Comparison of ENCODE assay signal across 8 cellular contexts in genomic region chr19:52897149-52897935, GRCh38. TPM values are rescaled to one million over a fixed set of nuclear protein-coding genes. Genes with fewer than 3 reads are reported as not detected.
DNase-seq lines count a peak whose midpoint lies in the region; ATAC-seq and TF ChIP-seq lines count a peak whose summit lies in the region.

Gene ZNF320 (minus strand): TSS chr19:52897635. CDS start chr19:52890255, 7,380 bp downstream.

- H3K36me3 ChIP-seq in breast epithelium (no peaks in the 10 kb centered on the region), spleen (peaks cover 0 to 32% (median 0%) of the 10 kb centered on the region in 6 donors)

- 1 to 3% (median 2%) methylated on average over 45 to 56 of the region's 56 CpGs for WGBS in spleen, 5 donors

- H3K4me1 ChIP-seq in breast epithelium (peaks cover 0 to 5% of the 10 kb centered on the region in 2 donors), spleen (peaks cover 7 to 23% (median 17%) of the 10 kb centered on the region in 6 donors)

- H3K27ac ChIP-seq in VCaP (peak within 1 kb of the TSS; percentile 99), breast epithelium (peak within 1 kb of the TSS; percentile 93 to 95), spleen (peak within 1 kb of the TSS; percentile 83 to 92 (median 90))

- no peak for TF ChIP-seq CTCF in GM12864 (IDR thresholded peaks at IDR 0.05; ENCODE audit: low read depth, low read length, missing control alignments)
- no peak for TF ChIP-seq CTCF in VCaP (conservative IDR thresholded peaks at IDR 0.05)
- TF ChIP-seq CTCF in breast epithelium (IDR thresholded peaks at IDR 0.05) = peak in 1 of 3 donors; percentile 13
- no peak for TF ChIP-seq CTCF in spleen (IDR thresholded peaks at IDR 0.05 in 8 of 11, conservative IDR thresholded peaks at IDR 0.05 in 3 of 11)

- no peaks in the 10 kb centered on the region for H3K9me3 ChIP-seq in breast epithelium
- H3K9me3 ChIP-seq in spleen = no peaks in the 10 kb centered on the region

- ATAC-seq in HG02678 (IDR thresholded peaks at IDR 0.05; ENCODE audit: unreplicated experiment) = peak; percentile 99

- intact Hi-C loops in breast epithelium (cut with DNase I; ENCODE audit: low total_unique reads) = no loop called here
- intact Hi-C loops in spleen (cut with DNase I; ENCODE audit: low total_unique reads) = no loop called here

- H3K27me3 ChIP-seq in breast epithelium (no peaks in the 10 kb centered on the region), spleen (replicated peaks in 1 of 7) (no peaks in the 10 kb centered on the region)

- DNase-seq in GM12864 (ENCODE audit: low read depth) = peak; percentile 78
- peak; percentile 98 for DNase-seq in NCI-H146 (lab: John Stamatoyannopoulos, UW)
- peak; percentile 96 to 97 for DNase-seq in breast epithelium (ENCODE audit: low spot score in 2 of 2)
- DNase-seq in iPS-NIHi7 (ENCODE audit: extremely low spot score) = peak; percentile 99
- DNase-seq in spleen = peak; percentile 98
- no peak for DNase-seq in OCI-M2 (lab: John Stamatoyannopoulos, UW; ENCODE audit: unreplicated experiment)

- peak; percentile 69 for TF ChIP-seq POLR2A in breast epithelium (IDR thresholded peaks at IDR 0.05)
- TF ChIP-seq POLR2A in spleen (IDR thresholded peaks at IDR 0.05) = peak in 1 of 3 donors; percentile 50

- peak within 1 kb of the TSS; percentile 58 for H3K4me3 ChIP-seq in GM12864 (ENCODE audit: low read depth, low read length)
- peak within 1 kb of the TSS; percentile 69 to 84 (median 78) for H3K4me3 ChIP-seq in breast epithelium
- H3K4me3 ChIP-seq in spleen = peak within 1 kb of the TSS; percentile 58 to 88 (median 74)

RNA-seq across cellular contexts. Expression of gene ZNF320, which starts in this region (rescaled TPM):
- 10 to 100 TPM; 15.2 to 22.0 (median 18.4) TPM for total RNA-seq in breast epithelium
- 10 to 100 TPM; 11.2 to 23.9 (median 17.1) TPM for total RNA-seq in spleen
- 1 to 10 TPM; 3.1 to 3.9 (median 3.5) TPM for polyA plus RNA-seq in spleen
